ENCODE assay signal across 9 cellular contexts in genomic region chr3:49903451-49904424, GRCh38. TPM values are rescaled to one million over a fixed set of nuclear protein-coding genes. Genes with fewer than 3 reads are reported as not detected.
A peak's percentile ranks its signal among the peaks of the same experiment; 100 is the strongest.
DNase-seq lines count a peak whose midpoint lies in the region; ATAC-seq and TF ChIP-seq lines count a peak whose summit lies in the region.
"Had no signal": no experiment of that assay in that cellular context is flagged by ENCODE, and none has a peak within 500 bp of the region (broad histone marks: within the 10 kb centered on the region; RNA-seq: fewer than 3 reads in every experiment).

Gene MST1R (minus strand): TSS chr3:49903873. CDS start chr3:49903609, 264 bp downstream.

- peaks cover 71% of the 10 kb centered on the region for H3K4me1 ChIP-seq in PC-3 (ENCODE audit: insufficient read depth, low read length)
- H3K4me1 ChIP-seq in left ventricle myocardium inferior, result peaks cover 48% of the 10 kb centered on the region
- peaks cover 19 to 32% (median 22%) of the 10 kb centered on the region in 3 donors for H3K4me1 ChIP-seq in skeletal muscle tissue (ENCODE audit: control insufficient read depth in 3 of 3, insufficient read depth in 3 of 3, low read length in 3 of 3)

- no peaks in the 10 kb centered on the region for H3K27me3 ChIP-seq in PC-3 (ENCODE audit: low read length)
- H3K27me3 ChIP-seq in left ventricle myocardium inferior (ENCODE audit: low read depth), result no peaks in the 10 kb centered on the region
- no peaks in the 10 kb centered on the region for H3K27me3 ChIP-seq in skeletal muscle tissue (ENCODE audit: control insufficient read depth in 3 of 3, insufficient read depth in 3 of 3, low read length in 3 of 3)

- peak within 1 kb of the TSS; percentile 99 for H3K4me2 ChIP-seq in PC-3 (ENCODE audit: low read length)

- H3K4me3 ChIP-seq in PC-3 (ENCODE audit: low read length) (peak within 1 kb of the TSS; percentile 74), left ventricle myocardium inferior (peak within 1 kb of the TSS; percentile 66), skeletal muscle tissue (ENCODE audit: low read length in 3 of 3) (peak within 1 kb of the TSS; percentile 56 to 68 (median 65))

- H3K9me3 ChIP-seq in PC-3 (ENCODE audit: low read length) (no peaks in the 10 kb centered on the region), left ventricle myocardium inferior (replicated peaks) (no peaks in the 10 kb centered on the region), skeletal muscle tissue (ENCODE audit: control insufficient read depth in 3 of 3, low read length in 3 of 3) (no peaks in the 10 kb centered on the region)

- POLR2A ChIA-PET in PC-3 (lab: Charles Lee; ENCODE audit: unreplicated experiment), result interaction anchor here (0.5 to 0.7 kb wide), 3 partner anchors 9 to 117 kb away, joined by 4 to 6 read pairs (median 5); partner anchors contain the start of genes IP6K1 and MON1A

- intact Hi-C loops in PC-3 (cut with micrococcal nuclease), result loop anchor here (5.0 kb wide), 1 partner anchor 116 kb away; the partner anchor contains the start of gene IP6K1
- intact Hi-C loops in left ventricle myocardium inferior (cut with micrococcal nuclease), result no loop called here

- no peaks in the 10 kb centered on the region for H4K20me1 ChIP-seq in PC-3 (ENCODE audit: low read length)

- CTCF ChIA-PET in PC-3 (lab: Charles Lee), result no interaction called here

- TF ChIP-seq CTCF in PC-3 (conservative IDR thresholded peaks at IDR 0.05; ENCODE audit: low read depth, low read length), result no peak
- no peak for TF ChIP-seq CTCF in left ventricle myocardium inferior (IDR thresholded peaks at IDR 0.05; ENCODE audit: borderline replicate concordance)

- DNase-seq in ELR (ENCODE audit: low read depth) (peak; percentile 10), PC-3 (peak; percentile 98), left ventricle myocardium inferior (peak; percentile 76), NCI-H2107 (lab: John Stamatoyannopoulos, UW) (no peak), hepatic stellate cell (ENCODE audit: low spot score) (no peak)
- peak; percentile 74 for DNase-seq in activated gamma-delta T cell treated with anti-CD3 and anti-CD28 coated beads, Interleukin-2, amount 50 U/mL, for 16 hours (ENCODE audit: low read depth)

- BruUV-seq in PC-3 (replicated peaks; lab: Mats Ljungman, UMichigan), result TSS peak; percentile 73

- H3K36me3 ChIP-seq in PC-3 (ENCODE audit: low read depth, low read length) (peaks cover 3% of the 10 kb centered on the region), left ventricle myocardium inferior (peaks cover 3% of the 10 kb centered on the region), skeletal muscle tissue (ENCODE audit: control insufficient read depth in 3 of 3, insufficient read depth in 3 of 3, low read length in 3 of 3) (peaks cover 0 to 8% (median 2%) of the 10 kb centered on the region in 3 donors)

- H3K79me2 ChIP-seq in PC-3 (ENCODE audit: low read length), result peaks cover 55% of the 10 kb centered on the region

- H3K27ac ChIP-seq in PC-3 (ENCODE audit: low read length), result peak within 1 kb of the TSS; percentile 99
- H3K27ac ChIP-seq in left ventricle myocardium inferior (replicated peaks), result peak within 1 kb of the TSS; percentile 72
- no peak within 1 kb of the TSS for H3K27ac ChIP-seq in skeletal muscle tissue (ENCODE audit: low read depth, low read length)

- peaks cover 11% of the 10 kb centered on the region for H3F3A ChIP-seq in PC-3 (ENCODE audit: low read length, unreplicated experiment)

- peak within 1 kb of the TSS; percentile 84 for H3K9ac ChIP-seq in PC-3 (ENCODE audit: low read length)
- H3K9ac ChIP-seq in skeletal muscle tissue (ENCODE audit: low read depth in 1 of 3, low read length in 3 of 3), result peak within 1 kb of the TSS in 2 of 3 donors; percentile 23 to 45

- ATAC-seq in HG02759 (IDR thresholded peaks at IDR 0.05; ENCODE audit: unreplicated experiment), result peak; percentile 86
- ATAC-seq in PC-3, result peak; percentile 58

- H2AFZ ChIP-seq in PC-3 (ENCODE audit: low read length), result peak within 1 kb of the TSS; percentile 49; the same call in 1 of the 2 replicates

- H3K9me2 ChIP-seq in PC-3 (replicated peaks; ENCODE audit: low read length), result no peaks in the 10 kb centered on the region

RNA-seq across cellular contexts. Expression of gene MST1R, which starts in this region (rescaled TPM):
- 39.0 and 70.6 TPM in 2 replicates for total RNA-seq in PC-3 (2014; rRNA removed)
- total RNA-seq in left ventricle myocardium inferior, result 1.7 TPM
- 2.6 TPM for total RNA-seq in skeletal muscle tissue
- total RNA-seq: SK-MEL-5 had no signal

Comparison
In these comparisons a context has a peak if more than half of its experiments do, and no peak if none do; other contexts are left out.
1. RNA of gene MST1R (total RNA-seq): 39.0 to 70.6 TPM in PC-3; 2.6 TPM in skeletal muscle tissue (single experiment) and 1.7 TPM in left ventricle myocardium inferior (single experiment); every median in the first group is over 10 times any median in the second.
2. DNase-seq: peak in ELR (single experiment), PC-3 (single experiment), activated gamma-delta T cell treated with anti-CD3 and anti-CD28 coated beads, Interleukin-2, amount 50 U/mL, for 16 hours (single experiment) and left ventricle myocardium inferior (single experiment); none in NCI-H2107 (single experiment) and hepatic stellate cell (single experiment).
3. Peak in every context shown above with its lines, with median percentiles within 50 percentile points of each other: H3K4me3 ChIP-seq.